12 cellular contexts compared by ENCODE assay signal in genomic region chr14:105525326-105525725, GRCh38. TPM values are rescaled to one million over a fixed set of nuclear protein-coding genes. Genes with fewer than 3 reads are reported as not detected.
DNase-seq lines count a peak whose midpoint lies in the region; ATAC-seq and TF ChIP-seq lines count a peak whose summit lies in the region.
"Had no signal": no experiment of that assay in that cellular context is flagged by ENCODE, and none has a peak within 500 bp of the region (broad histone marks: within the 10 kb centered on the region; RNA-seq: fewer than 3 reads in every experiment).

No MANE protein-coding gene starts in this region.

- no peaks in the 10 kb centered on the region for H3K36me3 Mint-ChIP-seq in activated T-cell treated with anti-CD3 and anti-CD28 coated beads, Interleukin-2, amount 50 U/mL, for 4 hours (ENCODE audit: insufficient read depth)
- peaks cover 1% of the 10 kb centered on the region for H3K36me3 Mint-ChIP-seq in IgD-negative memory B cell
- H3K36me3 Mint-ChIP-seq in stimulated activated effector memory CD8-positive, alpha-beta T cell treated with anti-CD3 and anti-CD28 coated beads, Interleukin-12 subunit alpha, Interleukin-12 subunit beta, amount 100 ng/mL, for 72 hours, result peaks cover 16% of the 10 kb centered on the region

- no peak for DNase-seq in activated T-cell treated with anti-CD3 and anti-CD28 coated beads, Interleukin-2, amount 50 U/mL, for 4 hours
- DNase-seq in activated T-cell treated with anti-CD3 and anti-CD28 coated beads for 4 hours (no peak), NCI-H2107 (lab: John Stamatoyannopoulos, UW) (no peak), foreskin keratinocyte (no peak)
- DNase-seq in stimulated activated effector memory CD8-positive, alpha-beta T cell treated with anti-CD3 and anti-CD28 coated beads, Interleukin-12 subunit alpha, Interleukin-12 subunit beta, amount 100 ng/mL, for 72 hours (ENCODE audit: low spot score in 2 of 2), result no peak
- DNase-seq: activated effector memory CD4-positive, alpha-beta T cell treated with anti-CD3 and anti-CD28 coated beads, Interleukin-2, amount 50 U/mL, for 16 hours; left cardiac atrium; stimulated activated naive CD4-positive, alpha-beta T cell treated with Interleukin-2 at 50 U/mL for 16 hours had no signal

- no peaks in the 10 kb centered on the region for H3K4me1 ChIP-seq in foreskin keratinocyte

- TF ChIP-seq CTCF in foreskin keratinocyte (conservative IDR thresholded peaks at IDR 0.05), result no peak

- H3K9me3 Mint-ChIP-seq in activated T-cell treated with anti-CD3 and anti-CD28 coated beads, Interleukin-2, amount 50 U/mL, for 4 hours, result no peaks in the 10 kb centered on the region
- peaks cover 0 to 1% (median 0%) of the 10 kb centered on the region in 3 donors for H3K9me3 Mint-ChIP-seq in IgD-negative memory B cell
- no peaks in the 10 kb centered on the region for H3K9me3 Mint-ChIP-seq in stimulated activated effector memory CD8-positive, alpha-beta T cell treated with anti-CD3 and anti-CD28 coated beads, Interleukin-12 subunit alpha, Interleukin-12 subunit beta, amount 100 ng/mL, for 72 hours

- H3K4me3 Mint-ChIP-seq in activated T-cell treated with anti-CD3 and anti-CD28 coated beads, Interleukin-2, amount 50 U/mL, for 4 hours, result peak overlapping the region; percentile 54
- peak overlapping the region; percentile 52 to 84 (median 56) for H3K4me3 Mint-ChIP-seq in IgD-negative memory B cell
- H3K4me3 Mint-ChIP-seq in stimulated activated effector memory CD8-positive, alpha-beta T cell treated with anti-CD3 and anti-CD28 coated beads, Interleukin-12 subunit alpha, Interleukin-12 subunit beta, amount 100 ng/mL, for 72 hours, result peak overlapping the region; percentile 52

- ATAC-seq in activated T-cell treated with anti-CD3 and anti-CD28 coated beads, Interleukin-2, amount 50 U/mL, for 4 hours, result no peak
- no peak for ATAC-seq in stimulated activated effector memory CD8-positive, alpha-beta T cell treated with anti-CD3 and anti-CD28 coated beads, Interleukin-12 subunit alpha, Interleukin-12 subunit beta, amount 100 ng/mL, for 72 hours
- ATAC-seq in HG03045 (IDR thresholded peaks at IDR 0.05; ENCODE audit: unreplicated experiment) (no peak), foreskin keratinocyte (no peak)
- ATAC-seq: psoas muscle had no signal

- peak overlapping the region in 1 of 3 donors; percentile 60 for H3K27ac Mint-ChIP-seq in IgD-negative memory B cell
- no peak overlapping the region for H3K27ac Mint-ChIP-seq in stimulated activated effector memory CD8-positive, alpha-beta T cell treated with anti-CD3 and anti-CD28 coated beads, Interleukin-12 subunit alpha, Interleukin-12 subunit beta, amount 100 ng/mL, for 72 hours

- H3K27me3 Mint-ChIP-seq in activated T-cell treated with anti-CD3 and anti-CD28 coated beads, Interleukin-2, amount 50 U/mL, for 4 hours (ENCODE audit: low read depth), result peaks cover 5% of the 10 kb centered on the region
- peaks cover 14% of the 10 kb centered on the region for H3K27me3 Mint-ChIP-seq in IgD-negative memory B cell

- H3K27ac ChIP-seq in cingulate gyrus (ENCODE audit: low read depth, low read length) (peak overlapping the region; percentile 39), foreskin keratinocyte (no peak overlapping the region)
- H3K27ac ChIP-seq: psoas muscle had no signal

- peaks cover 63% of the 10 kb centered on the region for H3K27me3 ChIP-seq in foreskin keratinocyte

- H3K4me1 Mint-ChIP-seq in activated T-cell treated with anti-CD3 and anti-CD28 coated beads, Interleukin-2, amount 50 U/mL, for 4 hours (ENCODE audit: low read depth), result peaks cover 18% of the 10 kb centered on the region
- peaks cover 4 to 9% (median 9%) of the 10 kb centered on the region in 3 donors for H3K4me1 Mint-ChIP-seq in IgD-negative memory B cell
- peaks cover 13% of the 10 kb centered on the region for H3K4me1 Mint-ChIP-seq in stimulated activated effector memory CD8-positive, alpha-beta T cell treated with anti-CD3 and anti-CD28 coated beads, Interleukin-12 subunit alpha, Interleukin-12 subunit beta, amount 100 ng/mL, for 72 hours

RNA-seq across cellular contexts. Expression of gene TMEM121, which starts 1.1 kb away (rescaled TPM):
- 10 to 100 TPM; 14.4 to 24.6 (median 19.5) TPM for total RNA-seq in activated T-cell treated with anti-CD3 and anti-CD28 coated beads, Interleukin-2, amount 50 U/mL, for 4 hours
- polyA plus RNA-seq in IgD-negative memory B cell (5.5 TPM), foreskin keratinocyte (0.76 and 1.6 TPM in 2 replicates)
- 0.53 and 1.3 TPM in 2 replicates for total RNA-seq in foreskin keratinocyte

RNA-seq across cellular contexts. Expression of gene TEDC1, which starts 34.3 kb away (rescaled TPM):
- 10 to 100 TPM; 53.7 to 58.7 (median 57.8) TPM for total RNA-seq in activated T-cell treated with anti-CD3 and anti-CD28 coated beads, Interleukin-2, amount 50 U/mL, for 4 hours
- polyA plus RNA-seq in IgD-negative memory B cell (11.8 TPM), foreskin keratinocyte (37.7 and 41.6 TPM in 2 replicates)
- total RNA-seq in foreskin keratinocyte, result 30.0 and 32.5 TPM in 2 replicates

RNA-seq across cellular contexts. Expression of gene CRIP1, which starts 38.6 kb away (rescaled TPM):
- 10 to 100 TPM; 24.9 to 43.9 (median 33.5) TPM for total RNA-seq in activated T-cell treated with anti-CD3 and anti-CD28 coated beads, Interleukin-2, amount 50 U/mL, for 4 hours
- polyA plus RNA-seq in IgD-negative memory B cell, result 1,925 TPM
- total RNA-seq in foreskin keratinocyte, result 4.2 and 5.4 TPM in 2 replicates
- polyA plus RNA-seq in foreskin keratinocyte, result 9.7 and 16.0 TPM in 2 replicates

RNA-seq across cellular contexts. Expression of gene CRIP2, which starts 50.7 kb away (rescaled TPM):
- total RNA-seq in activated T-cell treated with anti-CD3 and anti-CD28 coated beads, Interleukin-2, amount 50 U/mL, for 4 hours, result 1 to 10 TPM in 1 of 3 donors, under 1 TPM in 2; 0.90 to 1.4 (median 0.91) TPM
- polyA plus RNA-seq in IgD-negative memory B cell (70.8 TPM), foreskin keratinocyte (3.6 and 4.0 TPM in 2 replicates)
- total RNA-seq in foreskin keratinocyte, result 2.2 TPM in 2 replicates
